20 cellular contexts compared by ENCODE assay signal in genomic region chr15:26806161-26806560, GRCh38. TPM values are rescaled to one million over a fixed set of nuclear protein-coding genes. Genes with fewer than 3 reads are reported as not detected.
"Had no signal": no experiment of that assay in that cellular context is flagged by ENCODE, and none has a peak within 500 bp of the region (broad histone marks: within the 10 kb centered on the region; RNA-seq: fewer than 3 reads in every experiment).

No MANE protein-coding gene starts in this region.

- H3K4me1 ChIP-seq: esophagus muscularis mucosa, prostate gland had no signal

- H3K27ac ChIP-seq: brain microvascular endothelial cell, esophagus muscularis mucosa, prostate gland had no signal

- H3K4me1 Mint-ChIP-seq: activated CD4-positive, alpha-beta T cell treated with anti-CD3 and anti-CD28 coated beads, Interleukin-2, amount 10 ng/mL, durations not matched to agents 24 days and 14 days; activated naive CD8-positive, alpha-beta T cell treated with anti-CD3 and anti-CD28 coated beads, Interleukin-2, amount 10 ng/mL, durations not matched to agents 7 days and 5 days; immature natural killer cell; memory B cell; natural killer cell had no signal

- H3K27me3 ChIP-seq: brain microvascular endothelial cell had no signal

- DNase-seq: activated CD4-positive, alpha-beta T cell treated with anti-CD3 and anti-CD28 coated beads, Interleukin-2, amount 10 ng/mL, durations not matched to agents 24 days and 14 days; activated CD4-positive, CD25-positive, alpha-beta regulatory T cell; activated CD8-positive, alpha-beta memory T cell treated with anti-CD3 and anti-CD28 coated beads for 24 hours; activated naive CD4-positive, alpha-beta T cell; activated naive CD8-positive, alpha-beta T cell treated with anti-CD3 and anti-CD28 coated beads, Interleukin-2, amount 10 ng/mL, durations not matched to agents 7 days and 5 days; brain microvascular endothelial cell; cortex of kidney; effector CD4-positive, alpha-beta T cell; immature natural killer cell; left colon; natural killer cell; occipital lobe; stimulated activated CD4-positive, alpha-beta T cell treated with anti-CD3 and anti-CD28 coated beads, Interleukin-1b, Interleukin-23, amount 100 ng/mL, for 48 hours; SW 1271 had no signal

- H3K9me3 Mint-ChIP-seq: activated naive CD8-positive, alpha-beta T cell treated with anti-CD3 and anti-CD28 coated beads, Interleukin-2, amount 10 ng/mL, durations not matched to agents 7 days and 5 days had no signal

- H3K9me3 ChIP-seq: prostate gland had no signal

- H3K4me3 ChIP-seq: esophagus muscularis mucosa, prostate gland had no signal

- ATAC-seq: left colon, natural killer cell, sciatic nerve had no signal

- H3K4me3 Mint-ChIP-seq: activated CD4-positive, alpha-beta T cell treated with anti-CD3 and anti-CD28 coated beads, Interleukin-2, amount 10 ng/mL, durations not matched to agents 24 days and 14 days; activated naive CD8-positive, alpha-beta T cell treated with anti-CD3 and anti-CD28 coated beads, Interleukin-2, amount 10 ng/mL, durations not matched to agents 7 days and 5 days; immature natural killer cell; memory B cell; natural killer cell had no signal

- H3K36me3 Mint-ChIP-seq: activated naive CD8-positive, alpha-beta T cell treated with anti-CD3 and anti-CD28 coated beads, Interleukin-2, amount 10 ng/mL, durations not matched to agents 7 days and 5 days; immature natural killer cell; memory B cell; natural killer cell had no signal

- H3K27ac Mint-ChIP-seq: activated CD4-positive, alpha-beta T cell treated with anti-CD3 and anti-CD28 coated beads, Interleukin-2, amount 10 ng/mL, durations not matched to agents 24 days and 14 days; activated naive CD8-positive, alpha-beta T cell treated with anti-CD3 and anti-CD28 coated beads, Interleukin-2, amount 10 ng/mL, durations not matched to agents 7 days and 5 days; immature natural killer cell; memory B cell; natural killer cell had no signal

- H3K36me3 ChIP-seq: brain microvascular endothelial cell, esophagus muscularis mucosa, prostate gland had no signal

- H3K27me3 Mint-ChIP-seq: activated CD4-positive, alpha-beta T cell treated with anti-CD3 and anti-CD28 coated beads, Interleukin-2, amount 10 ng/mL, durations not matched to agents 24 days and 14 days; activated naive CD8-positive, alpha-beta T cell treated with anti-CD3 and anti-CD28 coated beads, Interleukin-2, amount 10 ng/mL, durations not matched to agents 7 days and 5 days; memory B cell had no signal

RNA-seq across cellular contexts. Expression of gene GABRB3, which starts 33.3 kb away (rescaled TPM):
- total RNA-seq: activated CD4-positive, alpha-beta T cell treated with anti-CD3 and anti-CD28 coated beads, Interleukin-2, amount 10 ng/mL, durations not matched to agents 24 days and 14 days; activated naive CD8-positive, alpha-beta T cell treated with anti-CD3 and anti-CD28 coated beads, Interleukin-2, amount 10 ng/mL, durations not matched to agents 7 days and 5 days; glomerular endothelial cell; natural killer cell; T-helper 2 cell treated with Interferon-gamma antibody and Interleukin-4, amounts not matched to agents 100 ng/mL and 5 ng/mL, for 36 hours had no signal
